Comparison of ENCODE assay signal across 8 cellular contexts in genomic region chr16:71540-72341, GRCh38. TPM values are rescaled to one million over a fixed set of nuclear protein-coding genes. Genes with fewer than 3 reads are reported as not detected.
DNase-seq lines count a peak whose midpoint lies in the region; ATAC-seq lines count a peak whose summit lies in the region.

No MANE protein-coding gene starts in this region.

- no peaks in the 10 kb centered on the region for H3K36me3 Mint-ChIP-seq in naive B cell

- H3K27ac Mint-ChIP-seq in naive B cell: no peak overlapping the region

- ATAC-seq in esophagus mucosa (peak; percentile 59), naive B cell (ENCODE audit: low read depth in 2 of 2) (no peak), GM21576 (IDR thresholded peaks at IDR 0.05; ENCODE audit: unreplicated experiment) (no peak), GM18870 (IDR thresholded peaks at IDR 0.05; ENCODE audit: unreplicated experiment) (no peak)

- H3K9me3 Mint-ChIP-seq in naive B cell: peaks cover 0 to 2% (median 0%) of the 10 kb centered on the region in 7 donors

- peak overlapping the region in 6 of 8 donors; percentile 12 to 63 (median 54) for H3K4me3 Mint-ChIP-seq in naive B cell

- peak; percentile 88 for DNase-seq in GM03348 (ENCODE audit: low spot score)
- DNase-seq in RKO (ENCODE audit: low spot score): peak; percentile 85
- no peak for DNase-seq in naive B cell
- no peak for DNase-seq in RPMI8226
- DNase-seq in activated CD8-positive, alpha-beta memory T cell treated with anti-CD3 and anti-CD28 coated beads, Interleukin-2, amount 50 U/mL, for 4 hours: no peak

- peaks cover 13 to 16% (median 15%) of the 10 kb centered on the region in 3 donors for H3K4me1 Mint-ChIP-seq in naive B cell

- H3K27me3 Mint-ChIP-seq in naive B cell: peaks cover 15 to 51% (median 39%) of the 10 kb centered on the region in 3 donors

RNA-seq across cellular contexts. Expression of gene RHBDF1, which starts 0.7 kb away (rescaled TPM):
- 21.8 TPM for total RNA-seq in esophagus mucosa
- polyA plus RNA-seq in naive B cell (ENCODE audit: low read depth in 6 of 6): under 1 TPM in 1 of 6 donors, not detected in 5; 0.08 TPM

RNA-seq across cellular contexts. Expression of gene MPG, which starts 6.3 kb away (rescaled TPM):
- total RNA-seq in esophagus mucosa: 46.5 TPM
- polyA plus RNA-seq in naive B cell (ENCODE audit: low read depth in 6 of 6): 100 to 1,000 TPM in 1 of 6 donors, 10 to 100 TPM in 5; 81.3 to 119 (median 84.6) TPM

RNA-seq across cellular contexts. Expression of gene SNRNP25, which starts 18.1 kb away (rescaled TPM):
- 18.8 TPM for total RNA-seq in esophagus mucosa
- polyA plus RNA-seq in naive B cell (ENCODE audit: low read depth in 6 of 6): 100 to 1,000 TPM in 1 of 6 donors, 10 to 100 TPM in 5; 43.3 to 111 (median 67.2) TPM

RNA-seq across cellular contexts. Expression of gene POLR3K, which starts 18.3 kb away (rescaled TPM):
- total RNA-seq in esophagus mucosa: 9.5 TPM
- 10 to 100 TPM; 39.0 to 57.3 (median 52.7) TPM for polyA plus RNA-seq in naive B cell (ENCODE audit: low read depth in 6 of 6)

Comparison
In these comparisons a context has a peak if more than half of its experiments do, and no peak if none do; other contexts are left out.
1. DNase-seq: peak in GM03348 (single experiment) and RKO (single experiment); none in naive B cell (single experiment), RPMI8226 (single experiment) and activated CD8-positive, alpha-beta memory T cell treated with anti-CD3 and anti-CD28 coated beads, Interleukin-2, amount 50 U/mL, for 4 hours (single experiment).